31 cellular contexts compared by ENCODE assay signal in the genomic region with DNA sequence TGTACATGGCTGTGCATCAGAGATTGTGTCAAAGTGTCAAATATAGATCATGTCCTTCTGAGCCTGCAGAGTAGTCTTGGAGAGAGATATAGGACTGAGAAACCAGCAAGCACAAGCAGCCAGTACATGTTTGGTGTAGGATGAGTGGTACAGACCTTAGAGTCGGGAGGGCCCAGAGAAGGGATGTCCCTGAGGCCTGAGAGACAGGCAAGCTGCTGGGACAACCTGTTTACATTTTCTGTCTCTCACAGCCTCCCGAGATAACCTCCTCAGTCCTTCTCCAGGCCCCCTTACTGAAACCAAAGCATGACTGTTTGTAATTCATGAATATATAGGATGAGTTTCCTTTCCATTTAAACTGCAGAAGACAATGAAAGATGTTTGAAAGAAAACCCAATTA.
"Had no signal": no experiment of that assay in that cellular context is flagged by ENCODE, and none has a peak within 500 bp of the region (broad histone marks: within the 10 kb centered on the region; RNA-seq: fewer than 3 reads in every experiment).

No MANE protein-coding gene starts in this region.

- DNase-seq: naive thymus-derived CD4-positive, alpha-beta T cell; natural killer cell; occipital lobe; ovary; posterior cingulate gyrus; psoas muscle; right cardiac atrium; right lobe of liver; spleen; stimulated activated CD4-positive, alpha-beta T cell treated with anti-CD3 and anti-CD28 coated beads, Interleukin-12 subunit alpha, Interleukin-12 subunit beta, amount 100 ng/mL, for 4 hours; stimulated activated CD4-positive, alpha-beta T cell treated with anti-CD3 and anti-CD28 coated beads, Interleukin-1b, Interleukin-23, amount 100 ng/mL, for 48 hours; stimulated activated CD4-positive, alpha-beta T cell treated with anti-CD3 and anti-CD28 coated beads, Interleukin-4, amount 100 ng/mL, for 1 hour; stimulated activated CD4-positive, alpha-beta T cell treated with anti-CD3 and anti-CD28 coated beads, Interleukin-4, amount 100 ng/mL, for 4 hours; stimulated activated CD8-positive, alpha-beta memory T cell treated with anti-CD3 and anti-CD28 coated beads, Interleukin-4, amount 100 ng/mL, for 48 hours; stimulated activated naive CD4-positive, alpha-beta T cell; stimulated activated naive CD8-positive, alpha-beta T cell treated with anti-CD3 and anti-CD28 coated beads, Interleukin-15, amount 100 ng/mL, for 72 hours; stimulated activated naive CD8-positive, alpha-beta T cell treated with anti-CD3 and anti-CD28 coated beads, Interleukin-15, Interleukin-2, amounts not matched to agents 100 U/mL and 50 U/mL, for 24 hours; substantia nigra; testis; tibial artery; transverse colon; upper lobe of right lung; uterus had no signal

- H3K4me2 ChIP-seq: smooth muscle cell had no signal

- H3K9ac ChIP-seq: parathyroid adenoma had no signal

- ATAC-seq: naive thymus-derived CD4-positive, alpha-beta T cell; natural killer cell; psoas muscle; right cardiac atrium; right lobe of liver; stimulated activated memory B cell treated with anti-CD40 and anti-IgM and Interleukin-4, amounts not matched to agents 10 μg/mL and 1 μg/mL and 100 μg/mL, for 72 hours; stimulated activated naive CD8-positive, alpha-beta T cell treated with anti-CD3 and anti-CD28 coated beads, Interleukin-15, amount 100 ng/mL, for 72 hours; stimulated activated naive CD8-positive, alpha-beta T cell treated with anti-CD3 and anti-CD28 coated beads, Interleukin-15, Interleukin-2, amounts not matched to agents 100 U/mL and 50 U/mL, for 24 hours; upper lobe of right lung had no signal

- H3K27me3 Mint-ChIP-seq: naive thymus-derived CD4-positive, alpha-beta T cell; progenitor cell of endocrine pancreas; stimulated activated memory B cell treated with anti-CD40 and anti-IgM and Interleukin-4, amounts not matched to agents 10 μg/mL and 1 μg/mL and 100 μg/mL, for 72 hours; stimulated activated naive CD8-positive, alpha-beta T cell treated with anti-CD3 and anti-CD28 coated beads, Interleukin-15, amount 100 ng/mL, for 72 hours; type B pancreatic cell had no signal

- H3K27ac Mint-ChIP-seq: naive thymus-derived CD4-positive, alpha-beta T cell; natural killer cell; nephron; stimulated activated memory B cell treated with anti-CD40 and anti-IgM and Interleukin-4, amounts not matched to agents 10 μg/mL and 1 μg/mL and 100 μg/mL, for 72 hours; stimulated activated naive CD8-positive, alpha-beta T cell treated with anti-CD3 and anti-CD28 coated beads, Interleukin-15, amount 100 ng/mL, for 72 hours; type B pancreatic cell had no signal

- H3K4me3 ChIP-seq: ovary, psoas muscle, right lobe of liver, skin epidermis, smooth muscle cell, spleen, suprapubic skin, testis, tibial artery, transverse colon, upper lobe of right lung, uterus had no signal

- H3K79me2 ChIP-seq: parathyroid adenoma had no signal

- H3K4me1 Mint-ChIP-seq: natural killer cell; nephron; stimulated activated memory B cell treated with anti-CD40 and anti-IgM and Interleukin-4, amounts not matched to agents 10 μg/mL and 1 μg/mL and 100 μg/mL, for 72 hours; stimulated activated naive CD8-positive, alpha-beta T cell treated with anti-CD3 and anti-CD28 coated beads, Interleukin-15, amount 100 ng/mL, for 72 hours had no signal

- H3K9me3 ChIP-seq: ovary, psoas muscle, right lobe of liver, suprapubic skin, testis, tibial artery, transverse colon, upper lobe of right lung, uterus had no signal

- H3K27ac ChIP-seq: ovary, parathyroid adenoma, psoas muscle, right lobe of liver, skin epidermis, spleen, suprapubic skin, testis, tibial artery, transverse colon, upper lobe of right lung, uterus had no signal

- H3K27me3 ChIP-seq: ovary, right lobe of liver, spleen, suprapubic skin, testis, tibial artery, transverse colon, upper lobe of right lung, uterus had no signal

- H2AFZ ChIP-seq: parathyroid adenoma had no signal

- H3K9me3 Mint-ChIP-seq: natural killer cell had no signal

- H3K36me3 Mint-ChIP-seq: stimulated activated memory B cell treated with anti-CD40 and anti-IgM and Interleukin-4, amounts not matched to agents 10 μg/mL and 1 μg/mL and 100 μg/mL, for 72 hours; type B pancreatic cell had no signal

- H3K36me3 ChIP-seq: ovary, right lobe of liver, spleen, suprapubic skin, tibial artery, transverse colon, upper lobe of right lung, uterus had no signal

- H3K4me1 ChIP-seq: parathyroid adenoma, psoas muscle, right lobe of liver, spleen, suprapubic skin, testis, tibial artery, transverse colon, upper lobe of right lung, uterus had no signal

- H3K4me3 Mint-ChIP-seq: naive thymus-derived CD4-positive, alpha-beta T cell; natural killer cell; nephron; stimulated activated memory B cell treated with anti-CD40 and anti-IgM and Interleukin-4, amounts not matched to agents 10 μg/mL and 1 μg/mL and 100 μg/mL, for 72 hours; stimulated activated naive CD8-positive, alpha-beta T cell treated with anti-CD3 and anti-CD28 coated beads, Interleukin-15, amount 100 ng/mL, for 72 hours; type B pancreatic cell had no signal
